Comparison of ENCODE assay signal across 1 cellular context in the genomic region with DNA sequence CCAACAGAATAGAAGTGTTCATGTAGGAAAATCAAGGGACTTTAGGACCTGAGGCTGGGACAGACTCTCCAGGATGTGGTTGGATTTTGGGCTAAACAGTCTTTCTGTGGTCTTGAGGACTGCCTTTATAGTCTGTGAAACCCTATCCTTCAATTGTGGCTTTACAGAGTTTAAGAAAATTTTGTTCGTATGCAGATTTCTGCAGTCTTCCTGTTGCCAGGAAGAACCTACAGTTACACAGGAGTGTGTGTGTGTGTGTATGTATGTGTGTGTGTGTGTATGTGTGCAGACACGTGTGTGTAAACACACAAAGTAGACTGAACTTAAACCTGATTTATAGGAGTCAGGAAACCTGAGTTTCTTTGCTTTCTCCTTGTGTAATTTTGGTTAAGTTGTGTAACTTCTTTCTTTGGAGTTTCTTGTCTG.
TF ChIP-seq lines count a peak whose summit lies in the region.

No MANE protein-coding gene starts in this region.

TF ChIP-seq in HEK293, 187 proteins besides CTCF, POLR2A, EP300 and RAD21 (continued from another document):
- TF ChIP-seq, protein P1, sequence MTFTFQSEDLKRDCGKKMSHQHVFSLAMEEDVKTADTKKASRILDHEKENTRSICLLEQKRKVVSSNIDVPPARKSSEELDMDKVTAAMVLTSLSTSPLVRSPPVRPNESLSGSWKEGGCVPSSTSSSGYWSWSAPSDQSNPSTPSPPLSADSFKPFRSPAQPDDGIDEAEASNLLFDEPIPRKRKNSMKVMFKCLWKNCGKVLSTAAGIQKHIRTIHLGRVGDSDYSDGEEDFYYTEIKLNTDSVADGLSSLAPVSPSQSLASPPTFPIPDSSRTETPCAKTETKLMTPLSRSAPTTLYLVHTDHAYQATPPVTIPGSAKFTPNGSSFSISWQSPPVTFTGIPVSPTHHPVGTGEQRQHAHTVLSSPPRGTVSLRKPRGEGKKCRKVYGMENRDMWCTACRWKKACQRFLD (tag by site-specific recombination; IDR thresholded peaks at IDR 0.05): no peak
- TF ChIP-seq ZNF214 (tag by site-specific recombination; IDR thresholded peaks at IDR 0.05; ENCODE audit: borderline replicate concordance): no peak
- TF ChIP-seq, protein P2, sequence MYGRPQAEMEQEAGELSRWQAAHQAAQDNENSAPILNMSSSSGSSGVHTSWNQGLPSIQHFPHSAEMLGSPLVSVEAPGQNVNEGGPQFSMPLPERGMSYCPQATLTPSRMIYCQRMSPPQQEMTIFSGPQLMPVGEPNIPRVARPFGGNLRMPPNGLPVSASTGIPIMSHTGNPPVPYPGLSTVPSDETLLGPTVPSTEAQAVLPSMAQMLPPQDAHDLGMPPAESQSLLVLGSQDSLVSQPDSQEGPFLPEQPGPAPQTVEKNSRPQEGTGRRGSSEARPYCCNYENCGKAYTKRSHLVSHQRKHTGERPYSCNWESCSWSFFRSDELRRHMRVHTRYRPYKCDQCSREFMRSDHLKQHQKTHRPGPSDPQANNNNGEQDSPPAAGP (tag by site-specific recombination; IDR thresholded peaks at IDR 0.05): no peak
- 0 out of 2 replicates have a peak, but pooled peaks have one; percentile 48 for TF ChIP-seq ZNF18 (tag by site-specific recombination; IDR thresholded peaks at IDR 0.05)
- TF ChIP-seq GLI2 (tag by site-specific recombination; IDR thresholded peaks at IDR 0.05; ENCODE audit: borderline replicate concordance, low read depth): no peak
- no peak for TF ChIP-seq ZNF114 (tag by site-specific recombination; IDR thresholded peaks at IDR 0.05)
- no peak for TF ChIP-seq ZNF514 (tag by site-specific recombination; IDR thresholded peaks at IDR 0.05)
- TF ChIP-seq ZNF501 (tag by site-specific recombination; IDR thresholded peaks at IDR 0.05): no peak
- TF ChIP-seq ZNF280C (tag by site-specific recombination; IDR thresholded peaks at IDR 0.05): no peak
- peak; percentile 60; the same call in 1 of the 2 replicates for TF ChIP-seq SP7 (tag by site-specific recombination; IDR thresholded peaks at IDR 0.05)
- TF ChIP-seq ZNF610 (tag by site-specific recombination; IDR thresholded peaks at IDR 0.05; ENCODE audit: borderline replicate concordance): no peak
- no peak for TF ChIP-seq EGR2 (tag by site-specific recombination; IDR thresholded peaks at IDR 0.05; ENCODE audit: low read depth)
- TF ChIP-seq ZNF394 (tag by site-specific recombination; IDR thresholded peaks at IDR 0.05; ENCODE audit: borderline replicate concordance): no peak
- TF ChIP-seq GLIS1 (tag by site-specific recombination; IDR thresholded peaks at IDR 0.05): no peak
- no peak for TF ChIP-seq ZNF132 (tag by site-specific recombination; IDR thresholded peaks at IDR 0.05; ENCODE audit: borderline replicate concordance)
- TF ChIP-seq GLI4 (tag by site-specific recombination; IDR thresholded peaks at IDR 0.05): no peak
- TF ChIP-seq ZNF48 (tag by site-specific recombination; IDR thresholded peaks at IDR 0.05): no peak
- no peak; the same call in 1 of the 2 replicates for TF ChIP-seq ZNF600 (tag by site-specific recombination; IDR thresholded peaks at IDR 0.05)
- TF ChIP-seq ZBTB17 (tag by site-specific recombination; IDR thresholded peaks at IDR 0.05): 0 out of 2 replicates have a peak, but pooled peaks have one; percentile 16
- TF ChIP-seq ZNF785 (tag by site-specific recombination; IDR thresholded peaks at IDR 0.05): no peak
- TF ChIP-seq ZNF202 (tag by site-specific recombination; IDR thresholded peaks at IDR 0.05; ENCODE audit: borderline replicate concordance): no peak
- TF ChIP-seq ZNF776 (tag by site-specific recombination; IDR thresholded peaks at IDR 0.05; ENCODE audit: borderline replicate concordance): no peak
- TF ChIP-seq ZNF335 (tag by site-specific recombination; conservative IDR thresholded peaks at IDR 0.05): peak; percentile 59
- TF ChIP-seq ZXDB (tag by site-specific recombination; IDR thresholded peaks at IDR 0.05): no peak
- TF ChIP-seq ZNF157 (tag by site-specific recombination; IDR thresholded peaks at IDR 0.05): no peak
- no peak for TF ChIP-seq ZNF645 (tag by site-specific recombination; IDR thresholded peaks at IDR 0.05)
- peak; percentile 22; the same call in 1 of the 2 replicates for TF ChIP-seq ZNF843 (tag by site-specific recombination; IDR thresholded peaks at IDR 0.05)
- TF ChIP-seq ZNF350 (tag by site-specific recombination; IDR thresholded peaks at IDR 0.05): no peak
- TF ChIP-seq SCRT2 (tag by site-specific recombination; IDR thresholded peaks at IDR 0.05): peak; percentile 34; the same call in 1 of the 2 replicates
- TF ChIP-seq FEZF1 (tag by site-specific recombination; IDR thresholded peaks at IDR 0.05): peak; percentile 40
- no peak for TF ChIP-seq ATF2 (tag by site-specific recombination; IDR thresholded peaks at IDR 0.05; ENCODE audit: low read depth)
- TF ChIP-seq ZNF324 (tag by site-specific recombination; IDR thresholded peaks at IDR 0.05): no peak
- TF ChIP-seq ZBTB21 (tag by site-specific recombination; IDR thresholded peaks at IDR 0.05): no peak
- no peak for TF ChIP-seq KLF7 (tag by site-specific recombination; IDR thresholded peaks at IDR 0.05; ENCODE audit: borderline replicate concordance)
- TF ChIP-seq ZNF626 (tag by site-specific recombination; IDR thresholded peaks at IDR 0.05): no peak
- TF ChIP-seq ZNF837 (tag by site-specific recombination; IDR thresholded peaks at IDR 0.05): no peak
- no peak for TF ChIP-seq ZNF140 (tag by site-specific recombination; IDR thresholded peaks at IDR 0.05)
- TF ChIP-seq, protein P3, sequence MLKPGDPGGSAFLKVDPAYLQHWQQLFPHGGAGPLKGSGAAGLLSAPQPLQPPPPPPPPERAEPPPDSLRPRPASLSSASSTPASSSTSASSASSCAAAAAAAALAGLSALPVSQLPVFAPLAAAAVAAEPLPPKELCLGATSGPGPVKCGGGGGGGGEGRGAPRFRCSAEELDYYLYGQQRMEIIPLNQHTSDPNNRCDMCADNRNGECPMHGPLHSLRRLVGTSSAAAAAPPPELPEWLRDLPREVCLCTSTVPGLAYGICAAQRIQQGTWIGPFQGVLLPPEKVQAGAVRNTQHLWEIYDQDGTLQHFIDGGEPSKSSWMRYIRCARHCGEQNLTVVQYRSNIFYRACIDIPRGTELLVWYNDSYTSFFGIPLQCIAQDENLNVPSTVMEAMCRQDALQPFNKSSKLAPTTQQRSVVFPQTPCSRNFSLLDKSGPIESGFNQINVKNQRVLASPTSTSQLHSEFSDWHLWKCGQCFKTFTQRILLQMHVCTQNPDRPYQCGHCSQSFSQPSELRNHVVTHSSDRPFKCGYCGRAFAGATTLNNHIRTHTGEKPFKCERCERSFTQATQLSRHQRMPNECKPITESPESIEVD (tag by site-specific recombination; IDR thresholded peaks at IDR 0.05): peak; percentile 63
- TF ChIP-seq ZNF660 (tag by site-specific recombination; IDR thresholded peaks at IDR 0.05): no peak
- no peak for TF ChIP-seq ZBTB26 (tag by site-specific recombination; optimal IDR thresholded peaks at IDR 0.05)
- TF ChIP-seq ZNF544 (tag by site-specific recombination; IDR thresholded peaks at IDR 0.05): no peak
- TF ChIP-seq HOXC10 (CRISPR knock-in tag; IDR thresholded peaks at IDR 0.05): no peak
- peak; percentile 24; the same call in 1 of the 2 replicates for TF ChIP-seq OVOL3 (tag by site-specific recombination; IDR thresholded peaks at IDR 0.05)
- no peak for TF ChIP-seq ZNF747 (tag by site-specific recombination; IDR thresholded peaks at IDR 0.05)
- TF ChIP-seq ZNF121 (tag by site-specific recombination; IDR thresholded peaks at IDR 0.05): no peak
- 0 out of 2 replicates have a peak, but pooled peaks have one; percentile 27 for TF ChIP-seq MZF1 (tag by site-specific recombination; IDR thresholded peaks at IDR 0.05; ENCODE audit: borderline replicate concordance)
- TF ChIP-seq ZNF341 (tag by site-specific recombination; IDR thresholded peaks at IDR 0.05; ENCODE audit: low read depth): no peak
- no peak for TF ChIP-seq ZNF10 (tag by site-specific recombination; IDR thresholded peaks at IDR 0.05)
- TF ChIP-seq ZNF768 (tag by site-specific recombination; IDR thresholded peaks at IDR 0.05): no peak
